Comparison of ENCODE assay signal across 24 cellular contexts in the genomic region with DNA sequence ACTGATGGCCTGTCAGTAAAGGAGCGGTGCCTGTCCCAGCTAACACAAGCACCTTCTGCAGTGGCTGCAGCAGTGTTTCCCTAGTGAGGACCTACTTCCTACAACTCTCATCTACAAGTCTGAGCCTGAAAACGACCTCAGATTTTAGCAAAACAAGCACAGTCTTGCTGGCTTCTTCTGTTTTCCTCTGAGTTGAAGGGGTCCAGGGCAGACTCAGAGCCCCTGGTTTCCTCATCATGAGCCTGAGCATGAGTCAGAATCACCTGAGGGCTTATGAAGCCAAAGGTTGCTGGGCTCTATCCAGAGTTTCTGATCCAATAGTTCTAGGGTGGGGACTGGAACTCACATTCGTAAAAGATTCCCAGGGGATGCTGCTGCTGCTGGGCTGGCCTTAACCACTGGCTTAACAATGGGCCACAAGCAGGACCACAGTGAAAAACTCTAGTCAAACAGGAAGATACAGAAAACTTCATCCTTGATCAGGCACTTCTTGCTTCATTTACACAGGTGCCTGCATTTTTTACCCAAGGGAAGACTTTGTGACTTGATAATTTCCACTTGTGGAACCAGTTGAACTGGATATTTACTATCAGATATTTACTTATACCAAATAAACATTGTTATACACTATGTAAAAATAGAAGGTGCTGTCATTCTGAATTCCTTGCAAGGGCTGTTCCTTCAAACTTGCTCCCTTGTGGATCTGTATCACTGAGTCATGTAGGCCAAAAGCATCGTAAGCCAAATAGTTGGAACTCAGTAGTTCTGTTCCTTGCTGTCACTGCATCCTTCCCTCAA. TPM values are rescaled to one million over a fixed set of nuclear protein-coding genes. Genes with fewer than 3 reads are reported as not detected.
DNase-seq lines count a peak whose midpoint lies in the region; ATAC-seq and TF ChIP-seq lines count a peak whose summit lies in the region.
"Had no signal": no experiment of that assay in that cellular context is flagged by ENCODE, and none has a peak within 500 bp of the region (broad histone marks: within the 10 kb centered on the region; RNA-seq: fewer than 3 reads in every experiment).

No MANE protein-coding gene starts in this region.

- no TSS peak for BruUV-seq in MCF 10A (replicated peaks; lab: Mats Ljungman, UMichigan)

- no peaks in the 10 kb centered on the region for H3K27me3 Mint-ChIP-seq in MCF 10A (ENCODE audit: insufficient read depth, unreplicated experiment)
- H3K27me3 Mint-ChIP-seq: IgD-negative memory B cell had no signal

- DNase-seq in MCF 10A (ENCODE audit: unreplicated experiment) (peak; percentile 78), breast epithelium (ENCODE audit: low spot score in 2 of 2) (no peak), epithelial cell of esophagus (ENCODE audit: low read depth) (peak; percentile 96), ureter (ENCODE audit: low spot score) (peak; percentile 59), activated gamma-delta T cell (lab: John Stamatoyannopoulos, UW) (no peak), NCI-H187 (lab: John Stamatoyannopoulos, UW) (no peak)
- DNase-seq: activated CD8-positive, alpha-beta memory T cell treated with anti-CD3 and anti-CD28 coated beads, Interleukin-2, amount 50 U/mL, for 48 hours; activated effector memory CD4-positive, alpha-beta T cell treated with Interleukin-2 at 50 U/mL for 16 hours; BE2C; cortex of kidney; foreskin melanocyte; HFFc6; MM.1S; NCI-H446; Peyer's patch; stimulated activated CD4-positive, alpha-beta T cell treated with anti-CD3 and anti-CD28 coated beads, Interleukin-4, amount 100 ng/mL, for 4 hours; stimulated activated naive CD8-positive, alpha-beta T cell treated with anti-CD3 and anti-CD28 coated beads, Interleukin-15, amount 100 ng/mL, for 72 hours; upper lobe of right lung; WERI-Rb-1 had no signal

- CTCF ChIA-PET in MCF 10A (lab: Yijun Ruan, JAX), result no interaction called here

- no peaks in the 10 kb centered on the region for H3K4me1 ChIP-seq in breast epithelium
- H3K4me1 ChIP-seq in mucosa of stomach (ENCODE audit: control insufficient read depth, insufficient read depth, low read length), result peaks cover 35% of the 10 kb centered on the region
- H3K4me1 ChIP-seq: BE2C had no signal

- no peak overlapping the region for H3K4me3 Mint-ChIP-seq in MCF 10A (ENCODE audit: unreplicated experiment)
- H3K4me3 Mint-ChIP-seq: HFFc6; neural crest cell; stimulated activated naive CD8-positive, alpha-beta T cell treated with anti-CD3 and anti-CD28 coated beads, Interleukin-15, amount 100 ng/mL, for 72 hours had no signal

- peaks cover 22% of the 10 kb centered on the region for H3K9me3 Mint-ChIP-seq in MCF 10A (ENCODE audit: unreplicated experiment)

- H3K27ac Mint-ChIP-seq in MCF 10A (ENCODE audit: low read depth, unreplicated experiment), result no peak overlapping the region
- H3K27ac Mint-ChIP-seq: HFFc6 had no signal

- H3K27me3 ChIP-seq in breast epithelium (no peaks in the 10 kb centered on the region), mucosa of stomach (ENCODE audit: control insufficient read depth, insufficient read depth, low read length) (no peaks in the 10 kb centered on the region)
- H3K27me3 ChIP-seq: BE2C, Peyer's patch, upper lobe of right lung had no signal

- H3K9ac ChIP-seq in mucosa of stomach (ENCODE audit: low read length), result peak overlapping the region; percentile 51

- H3K4me3 ChIP-seq in breast epithelium, result no peak overlapping the region
- no peak overlapping the region for H3K4me3 ChIP-seq in epithelial cell of esophagus (ENCODE audit: low read length)
- no peak overlapping the region for H3K4me3 ChIP-seq in mucosa of stomach (ENCODE audit: low read length)
- H3K4me3 ChIP-seq: Peyer's patch, SK-N-MC, upper lobe of right lung had no signal

- no peaks in the 10 kb centered on the region for H3K36me3 Mint-ChIP-seq in MCF 10A (ENCODE audit: insufficient read depth, unreplicated experiment)
- H3K36me3 Mint-ChIP-seq: IgD-negative memory B cell had no signal

- no peak for TF ChIP-seq POLR2A in breast epithelium (IDR thresholded peaks at IDR 0.05)

- intact Hi-C loops in MCF 10A (cut with micrococcal nuclease) (no loop called here), breast epithelium (cut with DNase I; ENCODE audit: low total_unique reads) (no loop called here)

- no peak for ATAC-seq in GM21737 (IDR thresholded peaks at IDR 0.05; ENCODE audit: unreplicated experiment)
- ATAC-seq: stimulated activated naive CD8-positive, alpha-beta T cell treated with anti-CD3 and anti-CD28 coated beads, Interleukin-15, amount 100 ng/mL, for 72 hours; upper lobe of right lung had no signal

- H3K4me1 Mint-ChIP-seq in MCF 10A (ENCODE audit: insufficient read depth, unreplicated experiment), result peaks cover 8% of the 10 kb centered on the region

- H3K36me3 ChIP-seq in breast epithelium (no peaks in the 10 kb centered on the region), mucosa of stomach (ENCODE audit: control insufficient read depth, insufficient read depth, low read length) (no peaks in the 10 kb centered on the region)
- H3K36me3 ChIP-seq: BE2C, Peyer's patch, upper lobe of right lung, WERI-Rb-1 had no signal

- TF ChIP-seq CTCF in MCF 10A (IDR thresholded peaks at IDR 0.05; ENCODE audit: unreplicated experiment) (no peak), breast epithelium (IDR thresholded peaks at IDR 0.05) (no peak), epithelial cell of esophagus (IDR thresholded peaks at IDR 0.05; ENCODE audit: insufficient read depth, low read depth, low read length, missing control alignments) (no peak)

- H3K9me3 ChIP-seq in breast epithelium (peaks cover 0 to 3% of the 10 kb centered on the region in 2 donors), mucosa of stomach (ENCODE audit: control insufficient read depth, low read length) (peaks cover 7% of the 10 kb centered on the region)
- H3K9me3 ChIP-seq: BE2C, Peyer's patch, upper lobe of right lung had no signal

- POLR2A ChIA-PET in MCF 10A (lab: Yijun Ruan, JAX), result interaction anchor here (0.7 kb wide), 1 partner anchor 174 kb away, joined by 3 read pairs; the partner anchor contains the start of gene DENND4C

- peak overlapping the region in 1 of 2 donors; percentile 39 for H3K27ac ChIP-seq in breast epithelium
- H3K27ac ChIP-seq: Peyer's patch, SK-N-MC, upper lobe of right lung had no signal

RNA-seq across cellular contexts. Expression of gene ACER2, which starts 4.3 kb away (rescaled TPM):
- total RNA-seq in MCF 10A (2022) (1.9 and 3.2 TPM in 2 replicates), breast epithelium (10 to 100 TPM; 11.0 to 17.6 (median 16.7) TPM), ureter (213 TPM)

RNA-seq across cellular contexts. Expression of gene RPS6, which starts 24.4 kb away (rescaled TPM):
- total RNA-seq in MCF 10A (2022) (3,254 and 3,841 TPM in 2 replicates), breast epithelium (1,000 to 10,000 TPM; 1,315 to 2,145 (median 2,047) TPM), ureter (3,791 TPM)

Comparison
In these comparisons a context has a peak if more than half of its experiments do, and no peak if none do; other contexts are left out.
1. DNase-seq: peak in MCF 10A (single experiment), epithelial cell of esophagus (single experiment) and ureter (single experiment); none in breast epithelium (0 of 2), activated gamma-delta T cell (single experiment) and NCI-H187 (0 of 2).
2. RNA of gene ACER2, which starts 4.3 kb away (total RNA-seq): 213 TPM in ureter (single experiment); 11.0 to 17.6 TPM in breast epithelium and 1.9 to 3.2 TPM in MCF 10A; every median in the first group is over 10 times any median in the second.